Comparison of ENCODE assay signal across 8 cellular contexts in genomic region chr22:26573026-26573662, GRCh38. TPM values are rescaled to one million over a fixed set of nuclear protein-coding genes. Genes with fewer than 3 reads are reported as not detected.
DNase-seq lines count a peak whose midpoint lies in the region; ATAC-seq and TF ChIP-seq lines count a peak whose summit lies in the region.

No MANE protein-coding gene starts in this region.

- H3K4me3 ChIP-seq in lower lobe of right lung (no peak overlapping the region), uterus (no peak overlapping the region)

- H3K27ac ChIP-seq in lower lobe of right lung (peak overlapping the region; percentile 58), uterus (peak overlapping the region; percentile 35 to 44)

- no peaks in the 10 kb centered on the region for H3K27me3 Mint-ChIP-seq in activated naive CD4-positive, alpha-beta T cell treated with anti-CD3 and anti-CD28 coated beads for 36 hours (ENCODE audit: low read depth)
- H3K27me3 Mint-ChIP-seq in brain = no peaks in the 10 kb centered on the region

- intact Hi-C loops in activated naive CD4-positive, alpha-beta T cell treated with anti-CD3 and anti-CD28 coated beads for 36 hours (cut with micrococcal nuclease) = no loop called here
- intact Hi-C loops in lower lobe of right lung (cut with DNase I) = no loop called here
- intact Hi-C loops in uterus (cut with DNase I; ENCODE audit: low total_unique reads) = no loop called here

- no peak overlapping the region for H3K27ac Mint-ChIP-seq in activated naive CD4-positive, alpha-beta T cell treated with anti-CD3 and anti-CD28 coated beads for 36 hours
- peak overlapping the region in 3 of 5 experiments; percentile 48 to 72 (median 59) for H3K27ac Mint-ChIP-seq in brain

- H3K9me3 Mint-ChIP-seq in activated naive CD4-positive, alpha-beta T cell treated with anti-CD3 and anti-CD28 coated beads for 36 hours = no peaks in the 10 kb centered on the region
- H3K9me3 Mint-ChIP-seq in brain = no peaks in the 10 kb centered on the region

- H3K9me3 ChIP-seq in lower lobe of right lung = no peaks in the 10 kb centered on the region
- no peaks in the 10 kb centered on the region for H3K9me3 ChIP-seq in uterus

- CTCF ChIA-PET in activated naive CD4-positive, alpha-beta T cell treated with anti-CD3 and anti-CD28 coated beads for 36 hours (lab: Charles Lee) = no interaction called here

- TF ChIP-seq POLR2A in uterus (IDR thresholded peaks at IDR 0.05) = no peak

- no peak overlapping the region for H3K4me3 Mint-ChIP-seq in activated naive CD4-positive, alpha-beta T cell treated with anti-CD3 and anti-CD28 coated beads for 36 hours
- no peak overlapping the region for H3K4me3 Mint-ChIP-seq in brain

- peak; percentile 77 to 84 for ATAC-seq in lower lobe of right lung
- no peak for ATAC-seq in HG03196 (IDR thresholded peaks at IDR 0.05; ENCODE audit: unreplicated experiment)

- no peaks in the 10 kb centered on the region for H3K27me3 ChIP-seq in lower lobe of right lung (ENCODE audit: low read depth)
- H3K27me3 ChIP-seq in uterus = no peaks in the 10 kb centered on the region

- H3K4me1 ChIP-seq in lower lobe of right lung (peaks cover 74% of the 10 kb centered on the region), uterus (no peaks in the 10 kb centered on the region)

- H3K36me3 Mint-ChIP-seq in activated naive CD4-positive, alpha-beta T cell treated with anti-CD3 and anti-CD28 coated beads for 36 hours (ENCODE audit: low read depth) = peaks cover 6% of the 10 kb centered on the region
- H3K36me3 Mint-ChIP-seq in brain = no peaks in the 10 kb centered on the region

- H3K36me3 ChIP-seq in lower lobe of right lung (no peaks in the 10 kb centered on the region), uterus (no peaks in the 10 kb centered on the region)

- H3K4me1 Mint-ChIP-seq in activated naive CD4-positive, alpha-beta T cell treated with anti-CD3 and anti-CD28 coated beads for 36 hours (ENCODE audit: low read depth) = peaks cover 27% of the 10 kb centered on the region
- peaks cover 40% of the 10 kb centered on the region for H3K4me1 Mint-ChIP-seq in brain

- no peak for TF ChIP-seq CTCF in brain (conservative IDR thresholded peaks at IDR 0.05)
- TF ChIP-seq CTCF in lower lobe of right lung (IDR thresholded peaks at IDR 0.05) = no peak
- no peak for TF ChIP-seq CTCF in uterus (IDR thresholded peaks at IDR 0.05)

- DNase-seq in activated naive CD4-positive, alpha-beta T cell treated with anti-CD3 and anti-CD28 coated beads for 36 hours = peak; percentile 53
- no peak for DNase-seq in activated naive CD4-positive, alpha-beta T cell treated with Interleukin-2 at 50 U/mL for 16 hours
- DNase-seq in lower lobe of right lung = peak; percentile 85
- DNase-seq in uterus = peak in 1 of 2 donors; percentile 51
- DNase-seq in stimulated activated CD4-positive, alpha-beta T cell treated with anti-CD3 and anti-CD28 coated beads, Interleukin-4, amount 100 ng/mL, for 1 hour = no peak
- DNase-seq in activated CD8-positive, alpha-beta memory T cell treated with anti-CD3 and anti-CD28 coated beads, Interleukin-2, amount 50 U/mL, for 48 hours = no peak

RNA-seq across cellular contexts. Expression of gene TPST2, which starts 16.8 kb away (rescaled TPM):
- 10 to 100 TPM; 21.0 to 21.9 TPM for total RNA-seq in activated naive CD4-positive, alpha-beta T cell treated with anti-CD3 and anti-CD28 coated beads for 36 hours
- polyA plus RNA-seq in brain (ENCODE audit: insufficient read depth, low read depth, low replicate concordance) = 16.1 TPM
- 63.1 TPM for total RNA-seq in lower lobe of right lung
- total RNA-seq in uterus = 10 to 100 TPM; 32.4 to 71.5 (median 43.8) TPM

RNA-seq across cellular contexts. Expression of gene CRYBB1, which starts 44.7 kb away (rescaled TPM):
- total RNA-seq in activated naive CD4-positive, alpha-beta T cell treated with anti-CD3 and anti-CD28 coated beads for 36 hours = not detected
- polyA plus RNA-seq in brain (ENCODE audit: insufficient read depth, low read depth, low replicate concordance) = 7.1 TPM
- total RNA-seq in lower lobe of right lung (1.4 TPM), uterus (1 to 10 TPM in 1 of 4 donors, under 1 TPM in 1, not detected in 2; 0.55 to 4.1 TPM)

RNA-seq across cellular contexts. Expression of gene CRYBA4, which starts 48.6 kb away (rescaled TPM):
- total RNA-seq in activated naive CD4-positive, alpha-beta T cell treated with anti-CD3 and anti-CD28 coated beads for 36 hours = not detected
- not detected for polyA plus RNA-seq in brain (ENCODE audit: insufficient read depth, low read depth, low replicate concordance)
- not detected for total RNA-seq in lower lobe of right lung
- not detected for total RNA-seq in uterus

Comparison
In these comparisons a context has a peak if more than half of its experiments do, and no peak if none do; other contexts are left out.
1. DNase-seq: peak in activated naive CD4-positive, alpha-beta T cell treated with anti-CD3 and anti-CD28 coated beads for 36 hours (single experiment) and lower lobe of right lung (single experiment); none in activated naive CD4-positive, alpha-beta T cell treated with Interleukin-2 at 50 U/mL for 16 hours (single experiment), stimulated activated CD4-positive, alpha-beta T cell treated with anti-CD3 and anti-CD28 coated beads, Interleukin-4, amount 100 ng/mL, for 1 hour (single experiment) and activated CD8-positive, alpha-beta memory T cell treated with anti-CD3 and anti-CD28 coated beads, Interleukin-2, amount 50 U/mL, for 48 hours (single experiment).